In the genomic region with DNA sequence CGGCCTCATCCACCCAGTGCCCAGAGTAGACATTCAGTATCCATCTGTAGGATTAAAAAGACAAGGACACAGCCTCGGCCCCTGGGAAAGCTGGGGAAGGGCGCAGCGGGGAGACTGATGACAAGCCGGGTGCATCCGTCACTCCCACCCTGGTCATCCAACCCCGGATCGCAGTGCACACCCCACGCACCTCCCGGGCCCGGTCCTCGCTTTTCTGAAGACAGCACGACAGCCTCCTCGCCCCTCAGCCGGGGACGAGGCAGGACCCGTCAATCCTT, we compare ENCODE assay signal across 8 cellular contexts. TPM values are rescaled to one million over a fixed set of nuclear protein-coding genes. Genes with fewer than 3 reads are reported as not detected.
DNase-seq lines count a peak whose midpoint lies in the region; ATAC-seq and TF ChIP-seq lines count a peak whose summit lies in the region.

No MANE protein-coding gene starts in this region.

- H3K4me3 ChIP-seq in A673 (ENCODE audit: low read depth, low read length, poor library complexity, severe bottlenecking) (peak overlapping the region; percentile 98), HFF-Myc (replicated peaks; ENCODE audit: low read depth, low read length) (peak overlapping the region; percentile 82), fibroblast of the aortic adventitia (ENCODE audit: low read depth, low read length) (peak overlapping the region; percentile 90), trophoblast cell (ENCODE audit: low read depth, low read length) (peak overlapping the region; percentile 90)

- H3K36me3 ChIP-seq in A673 (ENCODE audit: insufficient read depth, low read length, poor library complexity, severe bottlenecking), result no peaks in the 10 kb centered on the region
- no peaks in the 10 kb centered on the region for H3K36me3 ChIP-seq in trophoblast cell (ENCODE audit: control insufficient read depth in 1 of 2, insufficient read depth in 2 of 2, low read length in 2 of 2)

- no peak overlapping the region for H2AK5ac ChIP-seq in trophoblast cell (ENCODE audit: low read length)

- H3K14ac ChIP-seq in trophoblast cell (ENCODE audit: low read length), result peak overlapping the region; percentile 19

- CTCF ChIA-PET in A673 (lab: Charles Lee), result no interaction called here

- no peak overlapping the region for H4K91ac ChIP-seq in trophoblast cell (ENCODE audit: low read depth, low read length)

- peak overlapping the region; percentile 23 for H3K4ac ChIP-seq in trophoblast cell (ENCODE audit: low read depth, low read length)

- H3K4me2 ChIP-seq in trophoblast cell (ENCODE audit: low read length), result peak overlapping the region; percentile 85

- peak overlapping the region; percentile 47 for H3K18ac ChIP-seq in trophoblast cell (ENCODE audit: low read length)

- H4K8ac ChIP-seq in trophoblast cell (ENCODE audit: low read depth, low read length), result no peak overlapping the region

- DNase-seq in A673 (ENCODE audit: low spot score) (no peak), HFF-Myc (ENCODE audit: extremely low read depth, low read depth) (no peak), activated T-cell treated with anti-CD3 and anti-CD28 coated beads for 48 hours (ENCODE audit: low read depth) (peak; percentile 28), fibroblast of the aortic adventitia (ENCODE audit: low read depth) (no peak), trophoblast cell (no peak), NOMO-1 treated with DMSO at 0.1 percent for 48 hours (lab: John Stamatoyannopoulos, UW; ENCODE audit: unreplicated experiment) (no peak)

- POLR2A ChIA-PET in A673 (lab: Charles Lee; ENCODE audit: low non-redundant PET), result no interaction called here

- H3K79me1 ChIP-seq in trophoblast cell (ENCODE audit: low read length), result peaks cover 10% of the 10 kb centered on the region

- ATAC-seq in HG02571 (IDR thresholded peaks at IDR 0.05; ENCODE audit: unreplicated experiment), result no peak
- no peak for ATAC-seq in HG02763 (IDR thresholded peaks at IDR 0.05; ENCODE audit: unreplicated experiment)

- no peak overlapping the region for H4K12ac ChIP-seq in trophoblast cell (ENCODE audit: low read depth, low read length)

- no peak overlapping the region for H2BK120ac ChIP-seq in trophoblast cell (ENCODE audit: insufficient read depth, low read length, poor library complexity)

- H3K4me1 ChIP-seq in A673 (ENCODE audit: insufficient read depth, low read length, poor library complexity, severe bottlenecking), result peaks cover 19% of the 10 kb centered on the region
- H3K4me1 ChIP-seq in trophoblast cell (ENCODE audit: control insufficient read depth in 1 of 2, insufficient read depth in 2 of 2, low read length in 2 of 2), result peaks cover 3 to 10% of the 10 kb centered on the region in 2 experiments

- H3K9me3 ChIP-seq in A673 (ENCODE audit: low read depth, low read length, poor library complexity, severe bottlenecking), result no peaks in the 10 kb centered on the region
- no peaks in the 10 kb centered on the region for H3K9me3 ChIP-seq in trophoblast cell (ENCODE audit: insufficient read depth, low read depth, low read length)

- no CpG with 5 or more reads among the region's 17 CpGs for WGBS in trophoblast cell (ENCODE audit: extremely low coverage, insufficient coverage, insufficient read length)

- intact Hi-C loops in A673 (cut with micrococcal nuclease; ENCODE audit: unreplicated experiment), result loop anchor here (10.0 kb wide), 1 partner anchor 206 kb away; no protein-coding TSS in a partner anchor

- no peak overlapping the region for H3K23ac ChIP-seq in trophoblast cell (ENCODE audit: low read length)

- peak overlapping the region; percentile 35 for H2AFZ ChIP-seq in trophoblast cell (ENCODE audit: insufficient read depth, low read length, poor library complexity)

- no peak overlapping the region for H2BK5ac ChIP-seq in trophoblast cell (ENCODE audit: low read depth, low read length, poor library complexity)

- H3K27ac ChIP-seq in A673 (ENCODE audit: low read depth, low read length, poor library complexity, severe bottlenecking) (peak overlapping the region; percentile 90), trophoblast cell (ENCODE audit: low read depth, low read length) (no peak overlapping the region)

- no peak overlapping the region for H2BK12ac ChIP-seq in trophoblast cell (ENCODE audit: low read length)

- no TSS peak for BruUV-seq in A673 (replicated peaks; lab: Mats Ljungman, UMichigan)

- H3K79me2 ChIP-seq in trophoblast cell (ENCODE audit: control insufficient read depth, insufficient read depth, low read length, poor library complexity), result peaks cover 5% of the 10 kb centered on the region

- TF ChIP-seq CTCF in A673 (conservative IDR thresholded peaks at IDR 0.05; ENCODE audit: low read depth, low read length), result no peak
- TF ChIP-seq CTCF in HFF-Myc (IDR thresholded peaks at IDR 0.05; ENCODE audit: low read depth, low read length, missing control alignments), result no peak
- TF ChIP-seq CTCF in fibroblast of the aortic adventitia (IDR thresholded peaks at IDR 0.05; ENCODE audit: insufficient read depth, low read length), result no peak

- H3K9ac ChIP-seq in trophoblast cell (ENCODE audit: low read length), result peak overlapping the region; percentile 4

- H3K27me3 ChIP-seq in A673 (replicated peaks; ENCODE audit: insufficient read depth, low read depth, low read length, poor library complexity) (no peaks in the 10 kb centered on the region), trophoblast cell (ENCODE audit: insufficient read depth, low read length) (peaks cover 6% of the 10 kb centered on the region)

RNA-seq across cellular contexts. Expression of a gene that starts 1.1 kb away (rescaled TPM):
- total RNA-seq in A673 (2021) (40.0 and 44.7 TPM in 2 replicates), fibroblast of the aortic adventitia (ENCODE audit: low replicate concordance) (11.3 and 14.9 TPM in 2 replicates)
- 6.4 and 8.1 TPM in 2 replicates for polyA plus RNA-seq in trophoblast cell (2013)
